Comparison of ENCODE assay signal across 1 cellular context in the genomic region with DNA sequence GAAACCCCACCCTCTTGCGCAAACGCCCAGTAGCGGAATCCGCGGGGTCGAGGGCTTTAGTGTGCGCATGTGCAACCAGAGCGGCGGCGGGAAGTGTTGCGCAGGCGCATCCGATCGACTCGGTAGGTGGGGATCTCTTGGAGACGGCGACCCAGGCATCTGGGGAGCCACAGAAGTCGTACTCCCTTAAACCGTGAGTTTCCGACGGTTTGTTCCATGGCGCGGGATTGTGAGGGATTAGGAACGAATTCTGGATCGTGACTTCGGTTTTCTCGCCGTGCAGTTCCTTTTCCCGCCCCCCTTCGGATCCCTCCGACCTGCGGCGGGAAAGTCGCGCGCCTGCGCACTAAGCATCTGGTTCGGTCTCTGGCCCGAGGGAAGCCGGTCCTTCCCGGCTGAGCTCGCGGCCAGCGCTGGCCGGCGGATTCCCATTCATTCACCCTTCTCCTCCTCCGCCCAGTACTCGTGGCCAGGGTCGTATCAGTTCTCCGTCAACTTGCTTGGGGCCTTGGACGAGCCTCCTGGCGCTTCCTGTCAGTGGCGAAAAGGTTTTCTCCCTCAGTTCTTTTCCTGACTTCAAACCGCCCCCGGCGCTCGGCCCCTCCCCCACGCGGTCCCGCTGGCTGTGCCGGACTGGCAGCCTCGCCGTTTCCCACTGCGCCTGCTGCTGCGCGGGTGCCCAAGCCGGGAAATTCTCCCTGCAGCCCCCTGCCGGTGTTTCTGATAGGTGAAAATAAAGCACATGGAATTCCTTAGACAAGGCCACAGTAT.
TF ChIP-seq lines count a peak whose summit lies in the region.

A gene (plus strand): TSS at position 96 of the 771 bp plus-strand sequence. CDS start 866 bp downstream, outside the sequence.

TF ChIP-seq in K562, 482 proteins besides CTCF, POLR2A, EP300 and RAD21 (continued from another document and continues in another):
- TF ChIP-seq, protein P1, sequence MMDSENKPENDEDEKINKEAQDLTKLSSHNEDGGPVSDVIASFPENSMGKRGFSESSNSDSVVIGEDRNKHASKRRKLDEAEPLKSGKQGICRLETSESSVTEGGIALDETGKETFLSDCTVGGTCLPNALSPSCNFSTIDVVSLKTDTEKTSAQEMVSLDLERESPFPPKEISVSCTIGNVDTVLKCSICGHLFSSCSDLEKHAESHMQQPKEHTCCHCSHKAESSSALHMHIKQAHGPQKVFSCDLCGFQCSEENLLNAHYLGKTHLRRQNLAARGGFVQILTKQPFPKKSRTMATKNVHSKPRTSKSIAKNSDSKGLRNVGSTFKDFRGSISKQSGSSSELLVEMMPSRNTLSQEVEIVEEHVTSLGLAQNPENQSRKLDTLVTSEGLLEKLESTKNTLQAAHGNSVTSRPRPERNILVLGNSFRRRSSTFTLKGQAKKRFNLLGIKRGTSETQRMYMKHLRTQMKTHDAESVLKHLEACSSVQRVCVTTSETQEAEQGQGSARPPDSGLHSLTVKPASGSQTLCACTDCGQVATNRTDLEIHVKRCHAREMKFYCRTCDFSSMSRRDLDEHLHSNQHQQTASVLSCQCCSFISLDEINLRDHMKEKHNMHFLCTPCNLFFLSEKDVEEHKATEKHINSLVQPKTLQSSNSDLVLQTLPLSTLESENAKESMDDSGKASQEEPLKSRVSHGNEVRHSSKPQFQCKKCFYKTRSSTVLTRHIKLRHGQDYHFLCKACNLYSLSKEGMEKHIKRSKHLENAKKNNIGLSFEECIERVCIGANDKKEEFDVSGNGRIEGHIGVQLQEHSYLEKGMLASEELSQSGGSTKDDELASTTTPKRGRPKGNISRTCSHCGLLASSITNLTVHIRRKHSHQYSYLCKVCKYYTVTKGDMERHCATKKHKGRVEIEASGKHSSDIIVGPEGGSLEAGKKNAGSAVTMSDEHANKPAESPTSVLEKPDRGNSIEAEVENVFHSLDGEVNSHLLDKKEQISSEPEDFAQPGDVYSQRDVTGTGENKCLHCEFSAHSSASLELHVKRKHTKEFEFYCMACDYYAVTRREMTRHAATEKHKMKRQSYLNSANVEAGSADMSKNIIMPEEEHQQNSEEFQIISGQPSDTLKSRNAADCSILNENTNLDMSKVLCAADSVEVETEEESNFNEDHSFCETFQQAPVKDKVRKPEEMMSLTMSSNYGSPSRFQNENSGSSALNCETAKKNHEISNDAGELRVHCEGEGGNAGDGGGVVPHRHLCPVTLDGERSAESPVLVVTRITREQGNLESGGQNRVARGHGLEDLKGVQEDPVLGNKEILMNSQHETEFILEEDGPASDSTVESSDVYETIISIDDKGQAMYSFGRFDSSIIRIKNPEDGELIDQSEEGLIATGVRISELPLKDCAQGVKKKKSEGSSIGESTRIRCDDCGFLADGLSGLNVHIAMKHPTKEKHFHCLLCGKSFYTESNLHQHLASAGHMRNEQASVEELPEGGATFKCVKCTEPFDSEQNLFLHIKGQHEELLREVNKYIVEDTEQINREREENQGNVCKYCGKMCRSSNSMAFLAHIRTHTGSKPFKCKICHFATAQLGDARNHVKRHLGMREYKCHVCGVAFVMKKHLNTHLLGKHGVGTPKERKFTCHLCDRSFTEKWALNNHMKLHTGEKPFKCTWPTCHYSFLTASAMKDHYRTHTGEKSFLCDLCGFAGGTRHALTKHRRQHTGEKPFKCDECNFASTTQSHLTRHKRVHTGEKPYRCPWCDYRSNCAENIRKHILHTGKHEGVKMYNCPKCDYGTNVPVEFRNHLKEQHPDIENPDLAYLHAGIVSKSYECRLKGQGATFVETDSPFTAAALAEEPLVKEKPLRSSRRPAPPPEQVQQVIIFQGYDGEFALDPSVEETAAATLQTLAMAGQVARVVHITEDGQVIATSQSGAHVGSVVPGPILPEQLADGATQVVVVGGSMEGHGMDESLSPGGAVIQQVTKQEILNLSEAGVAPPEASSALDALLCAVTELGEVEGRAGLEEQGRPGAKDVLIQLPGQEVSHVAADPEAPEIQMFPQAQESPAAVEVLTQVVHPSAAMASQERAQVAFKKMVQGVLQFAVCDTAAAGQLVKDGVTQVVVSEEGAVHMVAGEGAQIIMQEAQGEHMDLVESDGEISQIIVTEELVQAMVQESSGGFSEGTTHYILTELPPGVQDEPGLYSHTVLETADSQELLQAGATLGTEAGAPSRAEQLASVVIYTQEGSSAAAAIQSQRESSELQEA (IDR thresholded peaks at IDR 0.05; ENCODE audit: low read depth), result no peak
- TF ChIP-seq FOXA3 (CRISPR knock-in tag; conservative IDR thresholded peaks at IDR 0.05 in 1 of 2, IDR thresholded peaks at IDR 0.05 in 1 of 2) (no peak), MTA2 (IDR thresholded peaks at IDR 0.05; ENCODE audit: low read depth) (no peak), ZNF354B (CRISPR knock-in tag; IDR thresholded peaks at IDR 0.05) (no peak), ZNF197 (CRISPR knock-in tag; IDR thresholded peaks at IDR 0.05; ENCODE audit: low read depth) (no peak), ZNF79 (CRISPR knock-in tag; IDR thresholded peaks at IDR 0.05; ENCODE audit: low read depth) (no peak), NCOA2 (IDR thresholded peaks at IDR 0.05; ENCODE audit: partially characterized antibody in 2 of 2) (no peak), NEUROD1 (IDR thresholded peaks at IDR 0.05; ENCODE audit: borderline replicate concordance, low read depth, low read length, partially characterized antibody) (no peak), SRSF9 (IDR thresholded peaks at IDR 0.05; ENCODE audit: borderline replicate concordance, low read depth, low read length) (no peak), POLR2H (tag; IDR thresholded peaks at IDR 0.05; ENCODE audit: low read depth) (peak; percentile 66), EHMT2 (IDR thresholded peaks at IDR 0.05) (no peak), ZNF217 (CRISPR knock-in tag; IDR thresholded peaks at IDR 0.05) (no peak), EP400 (IDR thresholded peaks at IDR 0.05) (peak; percentile 93), MTA3 (IDR thresholded peaks at IDR 0.05; ENCODE audit: borderline replicate concordance) (peak; percentile 75), NONO (IDR thresholded peaks at IDR 0.05; ENCODE audit: low read depth in 2 of 2, low read length in 1 of 2) (peak in 1 of 2 experiments; percentile 71; a peak in 2 of 4 replicates), ZNF589 (CRISPR knock-in tag; IDR thresholded peaks at IDR 0.05; ENCODE audit: low read depth) (no peak), SAFB (IDR thresholded peaks at IDR 0.05; ENCODE audit: borderline replicate concordance, low read depth, low read length) (no peak), MAZ (CRISPR knock-in tag; conservative IDR thresholded peaks at IDR 0.05 in 1 of 2, IDR thresholded peaks at IDR 0.05 in 1 of 2) (peak; percentile 56 to 74; a peak in 3 of 4 replicates), SAP30 (IDR thresholded peaks at IDR 0.05; ENCODE audit: borderline replicate concordance, insufficient read depth, low read depth, low read length, poor library complexity, severe bottlenecking) (peak; percentile 93), HNRNPLL (IDR thresholded peaks at IDR 0.05; ENCODE audit: low read depth, low read length, poor library complexity, severe bottlenecking) (peak; percentile 82), ZFP36 (IDR thresholded peaks at IDR 0.05; ENCODE audit: low read depth, low read length, partially characterized antibody) (no peak), RBM22 (IDR thresholded peaks at IDR 0.05; ENCODE audit: low read depth, low read length, poor library complexity, severe bottlenecking) (peak; percentile 70), ZNF121 (CRISPR knock-in tag; conservative IDR thresholded peaks at IDR 0.05) (no peak)
- TF ChIP-seq, protein P2, sequence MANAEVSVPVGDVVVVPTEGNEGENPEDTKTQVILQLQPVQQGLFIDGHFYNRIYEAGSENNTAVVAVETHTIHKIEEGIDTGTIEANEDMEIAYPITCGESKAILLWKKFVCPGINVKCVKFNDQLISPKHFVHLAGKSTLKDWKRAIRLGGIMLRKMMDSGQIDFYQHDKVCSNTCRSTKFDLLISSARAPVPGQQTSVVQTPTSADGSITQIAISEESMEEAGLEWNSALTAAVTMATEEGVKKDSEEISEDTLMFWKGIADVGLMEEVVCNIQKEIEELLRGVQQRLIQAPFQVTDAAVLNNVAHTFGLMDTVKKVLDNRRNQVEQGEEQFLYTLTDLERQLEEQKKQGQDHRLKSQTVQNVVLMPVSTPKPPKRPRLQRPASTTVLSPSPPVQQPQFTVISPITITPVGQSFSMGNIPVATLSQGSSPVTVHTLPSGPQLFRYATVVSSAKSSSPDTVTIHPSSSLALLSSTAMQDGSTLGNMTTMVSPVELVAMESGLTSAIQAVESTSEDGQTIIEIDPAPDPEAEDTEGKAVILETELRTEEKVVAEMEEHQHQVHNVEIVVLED (CRISPR knock-in tag; IDR thresholded peaks at IDR 0.05), result no peak
- TF ChIP-seq, protein P3, sequence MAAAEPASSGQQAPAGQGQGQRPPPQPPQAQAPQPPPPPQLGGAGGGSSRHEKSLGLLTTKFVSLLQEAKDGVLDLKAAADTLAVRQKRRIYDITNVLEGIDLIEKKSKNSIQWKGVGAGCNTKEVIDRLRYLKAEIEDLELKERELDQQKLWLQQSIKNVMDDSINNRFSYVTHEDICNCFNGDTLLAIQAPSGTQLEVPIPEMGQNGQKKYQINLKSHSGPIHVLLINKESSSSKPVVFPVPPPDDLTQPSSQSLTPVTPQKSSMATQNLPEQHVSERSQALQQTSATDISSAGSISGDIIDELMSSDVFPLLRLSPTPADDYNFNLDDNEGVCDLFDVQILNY (CRISPR knock-in tag; IDR thresholded peaks at IDR 0.05), result peak; percentile 96
- TF ChIP-seq, protein P4, sequence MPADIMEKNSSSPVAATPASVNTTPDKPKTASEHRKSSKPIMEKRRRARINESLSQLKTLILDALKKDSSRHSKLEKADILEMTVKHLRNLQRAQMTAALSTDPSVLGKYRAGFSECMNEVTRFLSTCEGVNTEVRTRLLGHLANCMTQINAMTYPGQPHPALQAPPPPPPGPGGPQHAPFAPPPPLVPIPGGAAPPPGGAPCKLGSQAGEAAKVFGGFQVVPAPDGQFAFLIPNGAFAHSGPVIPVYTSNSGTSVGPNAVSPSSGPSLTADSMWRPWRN (IDR thresholded peaks at IDR 0.05; ENCODE audit: low read depth), result 0 out of 2 replicates have a peak, but pooled peaks have one; percentile 51
- TF ChIP-seq, protein P5, sequence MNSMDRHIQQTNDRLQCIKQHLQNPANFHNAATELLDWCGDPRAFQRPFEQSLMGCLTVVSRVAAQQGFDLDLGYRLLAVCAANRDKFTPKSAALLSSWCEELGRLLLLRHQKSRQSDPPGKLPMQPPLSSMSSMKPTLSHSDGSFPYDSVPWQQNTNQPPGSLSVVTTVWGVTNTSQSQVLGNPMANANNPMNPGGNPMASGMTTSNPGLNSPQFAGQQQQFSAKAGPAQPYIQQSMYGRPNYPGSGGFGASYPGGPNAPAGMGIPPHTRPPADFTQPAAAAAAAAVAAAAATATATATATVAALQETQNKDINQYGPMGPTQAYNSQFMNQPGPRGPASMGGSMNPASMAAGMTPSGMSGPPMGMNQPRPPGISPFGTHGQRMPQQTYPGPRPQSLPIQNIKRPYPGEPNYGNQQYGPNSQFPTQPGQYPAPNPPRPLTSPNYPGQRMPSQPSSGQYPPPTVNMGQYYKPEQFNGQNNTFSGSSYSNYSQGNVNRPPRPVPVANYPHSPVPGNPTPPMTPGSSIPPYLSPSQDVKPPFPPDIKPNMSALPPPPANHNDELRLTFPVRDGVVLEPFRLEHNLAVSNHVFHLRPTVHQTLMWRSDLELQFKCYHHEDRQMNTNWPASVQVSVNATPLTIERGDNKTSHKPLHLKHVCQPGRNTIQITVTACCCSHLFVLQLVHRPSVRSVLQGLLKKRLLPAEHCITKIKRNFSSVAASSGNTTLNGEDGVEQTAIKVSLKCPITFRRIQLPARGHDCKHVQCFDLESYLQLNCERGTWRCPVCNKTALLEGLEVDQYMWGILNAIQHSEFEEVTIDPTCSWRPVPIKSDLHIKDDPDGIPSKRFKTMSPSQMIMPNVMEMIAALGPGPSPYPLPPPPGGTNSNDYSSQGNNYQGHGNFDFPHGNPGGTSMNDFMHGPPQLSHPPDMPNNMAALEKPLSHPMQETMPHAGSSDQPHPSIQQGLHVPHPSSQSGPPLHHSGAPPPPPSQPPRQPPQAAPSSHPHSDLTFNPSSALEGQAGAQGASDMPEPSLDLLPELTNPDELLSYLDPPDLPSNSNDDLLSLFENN (IDR thresholded peaks at IDR 0.05; ENCODE audit: low read depth in 2 of 2, low read length in 2 of 2), result no peak; a peak in 1 of 4 replicates
